10 cellular contexts compared by ENCODE assay signal in the genomic region with DNA sequence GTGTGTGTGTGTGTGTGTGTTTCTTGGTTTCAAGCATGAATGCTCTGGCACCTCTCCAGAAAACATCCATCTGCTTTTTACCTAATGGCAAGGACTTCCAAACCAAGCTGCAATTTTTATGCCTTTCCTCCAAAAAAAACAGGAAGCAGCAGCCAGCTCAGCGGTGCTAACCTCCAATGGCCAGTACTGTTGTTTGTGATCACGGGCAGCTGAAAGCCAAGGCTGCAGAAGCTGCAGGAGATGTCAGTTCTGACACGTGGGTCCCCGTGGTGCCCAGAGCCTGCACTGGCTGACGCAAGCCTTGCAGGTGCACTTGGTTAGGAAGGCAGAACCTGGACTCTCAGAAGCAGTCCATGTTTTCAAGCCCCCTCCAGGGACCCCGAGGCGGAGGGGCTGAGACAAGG.
DNase-seq lines count a peak whose midpoint lies in the region; ATAC-seq, FAIRE-seq and TF ChIP-seq lines count a peak whose summit lies in the region.
"Had no signal": no experiment of that assay in that cellular context is flagged by ENCODE, and none has a peak within 500 bp of the region (broad histone marks: within the 10 kb centered on the region; RNA-seq: fewer than 3 reads in every experiment).

No MANE protein-coding gene starts in this region.

- H3K27ac ChIP-seq in SJCRH30 (no peak overlapping the region), breast epithelium (no peak overlapping the region), small intestine (ENCODE audit: low read depth in 1 of 2, low read length in 1 of 2) (no peak overlapping the region)
- H3K27ac ChIP-seq: skin epidermis had no signal

- TF ChIP-seq CTCF in breast epithelium (IDR thresholded peaks at IDR 0.05): no peak

- TF ChIP-seq POLR2A in breast epithelium (IDR thresholded peaks at IDR 0.05): no peak

- no peaks in the 10 kb centered on the region for H3K36me3 ChIP-seq in SJCRH30
- H3K36me3 ChIP-seq in breast epithelium: no peaks in the 10 kb centered on the region
- H3K36me3 ChIP-seq in small intestine (ENCODE audit: control insufficient read depth in 2 of 2, insufficient read depth in 2 of 2, low read length in 2 of 2): no peaks in the 10 kb centered on the region

- H3K4me3 ChIP-seq in SJCRH30 (no peak overlapping the region), breast epithelium (no peak overlapping the region), small intestine (ENCODE audit: low read depth in 1 of 2, low read length in 2 of 2) (no peak overlapping the region)
- H3K4me3 ChIP-seq: skin epidermis had no signal

- no peak for FAIRE-seq in small intestine (lab: Jason Lieb, UNC)

- DNase-seq in A172 (ENCODE audit: low spot score): peak; percentile 38
- peak; percentile 3 for DNase-seq in Kasumi-1 (lab: John Stamatoyannopoulos, UW)
- peak; percentile 15 to 50 for DNase-seq in SJCRH30
- peak; percentile 76 for DNase-seq in glomerular visceral epithelial cell (ENCODE audit: extremely low spot score)
- DNase-seq in middle frontal gyrus (ENCODE audit: extremely low spot score, low spot score): no peak
- DNase-seq in breast epithelium (ENCODE audit: low spot score in 2 of 2): no peak
- DNase-seq in small intestine: no peak
- DNase-seq: activated CD8-positive, alpha-beta memory T cell treated with anti-CD3 and anti-CD28 coated beads for 24 hours had no signal

- H3K9me3 ChIP-seq in SJCRH30 (replicated peaks) (no peaks in the 10 kb centered on the region), breast epithelium (no peaks in the 10 kb centered on the region), small intestine (ENCODE audit: control insufficient read depth, low read depth) (no peaks in the 10 kb centered on the region)

- no peak for ATAC-seq in GM19328 (IDR thresholded peaks at IDR 0.05; ENCODE audit: unreplicated experiment)

- H3K4me1 ChIP-seq in SJCRH30 (no peaks in the 10 kb centered on the region), breast epithelium (no peaks in the 10 kb centered on the region), small intestine (ENCODE audit: control insufficient read depth in 2 of 2, insufficient read depth in 1 of 2, low read depth in 1 of 2, low read length in 1 of 2) (no peaks in the 10 kb centered on the region)

- intact Hi-C loops in breast epithelium (cut with DNase I; ENCODE audit: low total_unique reads): no loop called here

- no peaks in the 10 kb centered on the region for H3K27me3 ChIP-seq in SJCRH30
- H3K27me3 ChIP-seq in breast epithelium: peaks cover 0 to 16% of the 10 kb centered on the region in 2 donors
- H3K27me3 ChIP-seq in small intestine (ENCODE audit: control insufficient read depth in 2 of 2, insufficient read depth in 2 of 2, low read length in 2 of 2): no peaks in the 10 kb centered on the region

- 32 to 44% (median 43%) methylated on average over 7 of the region's 7 CpGs for WGBS in small intestine, 3 donors

Comparison
In these comparisons a context has a peak if more than half of its experiments do, and no peak if none do; other contexts are left out.
1. DNase-seq: peak in A172 (single experiment), Kasumi-1 (2 of 2), SJCRH30 (2 of 2) and glomerular visceral epithelial cell (single experiment); none in middle frontal gyrus (single experiment), breast epithelium (0 of 2) and small intestine (single experiment).